1 cellular context compared by ENCODE assay signal in the genomic region with DNA sequence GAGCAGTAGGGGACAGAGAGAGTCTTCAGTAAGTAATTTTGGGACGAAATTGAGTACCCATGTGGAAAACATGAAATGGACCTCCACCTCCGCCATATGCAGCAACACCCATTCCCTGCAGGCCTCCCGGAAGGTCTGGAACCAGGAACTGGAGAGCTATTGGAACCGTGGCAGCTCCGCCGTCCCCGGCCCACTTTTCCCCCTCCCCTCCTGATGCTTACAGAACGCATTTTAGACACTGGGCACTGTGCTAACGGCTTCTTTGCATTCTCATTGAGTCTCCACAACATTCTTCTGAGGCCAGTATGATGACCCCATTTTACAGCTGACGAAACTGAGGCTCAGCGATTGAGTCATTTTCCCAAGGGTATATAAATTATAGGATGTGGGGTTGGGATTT.
TF ChIP-seq lines count a peak whose summit lies in the region.

No MANE protein-coding gene starts in this region.

TF ChIP-seq in K562, 482 proteins besides CTCF, POLR2A, EP300 and RAD21 (continued from another document):
- TF ChIP-seq, protein P1, sequence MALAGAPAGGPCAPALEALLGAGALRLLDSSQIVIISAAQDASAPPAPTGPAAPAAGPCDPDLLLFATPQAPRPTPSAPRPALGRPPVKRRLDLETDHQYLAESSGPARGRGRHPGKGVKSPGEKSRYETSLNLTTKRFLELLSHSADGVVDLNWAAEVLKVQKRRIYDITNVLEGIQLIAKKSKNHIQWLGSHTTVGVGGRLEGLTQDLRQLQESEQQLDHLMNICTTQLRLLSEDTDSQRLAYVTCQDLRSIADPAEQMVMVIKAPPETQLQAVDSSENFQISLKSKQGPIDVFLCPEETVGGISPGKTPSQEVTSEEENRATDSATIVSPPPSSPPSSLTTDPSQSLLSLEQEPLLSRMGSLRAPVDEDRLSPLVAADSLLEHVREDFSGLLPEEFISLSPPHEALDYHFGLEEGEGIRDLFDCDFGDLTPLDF (CRISPR knock-in tag; IDR thresholded peaks at IDR 0.05), result no peak
- no peak for TF ChIP-seq RBM22 (IDR thresholded peaks at IDR 0.05; ENCODE audit: low read depth, low read length, poor library complexity, severe bottlenecking)
- TF ChIP-seq JUNB (CRISPR knock-in tag; conservative IDR thresholded peaks at IDR 0.05), result no peak
- TF ChIP-seq, protein P2, sequence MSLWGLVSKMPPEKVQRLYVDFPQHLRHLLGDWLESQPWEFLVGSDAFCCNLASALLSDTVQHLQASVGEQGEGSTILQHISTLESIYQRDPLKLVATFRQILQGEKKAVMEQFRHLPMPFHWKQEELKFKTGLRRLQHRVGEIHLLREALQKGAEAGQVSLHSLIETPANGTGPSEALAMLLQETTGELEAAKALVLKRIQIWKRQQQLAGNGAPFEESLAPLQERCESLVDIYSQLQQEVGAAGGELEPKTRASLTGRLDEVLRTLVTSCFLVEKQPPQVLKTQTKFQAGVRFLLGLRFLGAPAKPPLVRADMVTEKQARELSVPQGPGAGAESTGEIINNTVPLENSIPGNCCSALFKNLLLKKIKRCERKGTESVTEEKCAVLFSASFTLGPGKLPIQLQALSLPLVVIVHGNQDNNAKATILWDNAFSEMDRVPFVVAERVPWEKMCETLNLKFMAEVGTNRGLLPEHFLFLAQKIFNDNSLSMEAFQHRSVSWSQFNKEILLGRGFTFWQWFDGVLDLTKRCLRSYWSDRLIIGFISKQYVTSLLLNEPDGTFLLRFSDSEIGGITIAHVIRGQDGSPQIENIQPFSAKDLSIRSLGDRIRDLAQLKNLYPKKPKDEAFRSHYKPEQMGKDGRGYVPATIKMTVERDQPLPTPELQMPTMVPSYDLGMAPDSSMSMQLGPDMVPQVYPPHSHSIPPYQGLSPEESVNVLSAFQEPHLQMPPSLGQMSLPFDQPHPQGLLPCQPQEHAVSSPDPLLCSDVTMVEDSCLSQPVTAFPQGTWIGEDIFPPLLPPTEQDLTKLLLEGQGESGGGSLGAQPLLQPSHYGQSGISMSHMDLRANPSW (CRISPR knock-in tag; IDR thresholded peaks at IDR 0.05), result no peak
- 0 out of 4 replicates have a peak, but pooled peaks of 1 of the 2 experiments have one; percentile 20 for TF ChIP-seq KDM1A (IDR thresholded peaks at IDR 0.05)
- no peak for TF ChIP-seq MAFF (IDR thresholded peaks at IDR 0.05; ENCODE audit: low read length)
- TF ChIP-seq CBX1 (IDR thresholded peaks at IDR 0.05; ENCODE audit: low read depth), result 0 out of 2 replicates have a peak, but pooled peaks have one; percentile 27
- TF ChIP-seq, protein P3, sequence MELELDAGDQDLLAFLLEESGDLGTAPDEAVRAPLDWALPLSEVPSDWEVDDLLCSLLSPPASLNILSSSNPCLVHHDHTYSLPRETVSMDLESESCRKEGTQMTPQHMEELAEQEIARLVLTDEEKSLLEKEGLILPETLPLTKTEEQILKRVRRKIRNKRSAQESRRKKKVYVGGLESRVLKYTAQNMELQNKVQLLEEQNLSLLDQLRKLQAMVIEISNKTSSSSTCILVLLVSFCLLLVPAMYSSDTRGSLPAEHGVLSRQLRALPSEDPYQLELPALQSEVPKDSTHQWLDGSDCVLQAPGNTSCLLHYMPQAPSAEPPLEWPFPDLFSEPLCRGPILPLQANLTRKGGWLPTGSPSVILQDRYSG (tag; conservative IDR thresholded peaks at IDR 0.05; ENCODE audit: low read depth), result no peak
- TF ChIP-seq ELF1 (tag; IDR thresholded peaks at IDR 0.05), result no peak
- TF ChIP-seq, protein P4, sequence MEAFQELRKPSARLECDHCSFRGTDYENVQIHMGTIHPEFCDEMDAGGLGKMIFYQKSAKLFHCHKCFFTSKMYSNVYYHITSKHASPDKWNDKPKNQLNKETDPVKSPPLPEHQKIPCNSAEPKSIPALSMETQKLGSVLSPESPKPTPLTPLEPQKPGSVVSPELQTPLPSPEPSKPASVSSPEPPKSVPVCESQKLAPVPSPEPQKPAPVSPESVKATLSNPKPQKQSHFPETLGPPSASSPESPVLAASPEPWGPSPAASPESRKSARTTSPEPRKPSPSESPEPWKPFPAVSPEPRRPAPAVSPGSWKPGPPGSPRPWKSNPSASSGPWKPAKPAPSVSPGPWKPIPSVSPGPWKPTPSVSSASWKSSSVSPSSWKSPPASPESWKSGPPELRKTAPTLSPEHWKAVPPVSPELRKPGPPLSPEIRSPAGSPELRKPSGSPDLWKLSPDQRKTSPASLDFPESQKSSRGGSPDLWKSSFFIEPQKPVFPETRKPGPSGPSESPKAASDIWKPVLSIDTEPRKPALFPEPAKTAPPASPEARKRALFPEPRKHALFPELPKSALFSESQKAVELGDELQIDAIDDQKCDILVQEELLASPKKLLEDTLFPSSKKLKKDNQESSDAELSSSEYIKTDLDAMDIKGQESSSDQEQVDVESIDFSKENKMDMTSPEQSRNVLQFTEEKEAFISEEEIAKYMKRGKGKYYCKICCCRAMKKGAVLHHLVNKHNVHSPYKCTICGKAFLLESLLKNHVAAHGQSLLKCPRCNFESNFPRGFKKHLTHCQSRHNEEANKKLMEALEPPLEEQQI (IDR thresholded peaks at IDR 0.05), result no peak
- peak; percentile 75 for TF ChIP-seq BCOR (IDR thresholded peaks at IDR 0.05)
TF ChIP-seq in K562: peak in this region for 4.
